Comparison of ENCODE assay signal across 17 cellular contexts in genomic region chr13:110950819-110951570, GRCh38. TPM values are rescaled to one million over a fixed set of nuclear protein-coding genes. Genes with fewer than 3 reads are reported as not detected.
DNase-seq lines count a peak whose midpoint lies in the region; ATAC-seq and TF ChIP-seq lines count a peak whose summit lies in the region.
"Had no signal": no experiment of that assay in that cellular context is flagged by ENCODE, and none has a peak within 500 bp of the region (broad histone marks: within the 10 kb centered on the region; RNA-seq: fewer than 3 reads in every experiment).

No MANE protein-coding gene starts in this region.

- WGBS in mesenchymal stem cell = 92% methylated on average over 8 of the region's 8 CpGs

- H3K79me1 ChIP-seq in mesenchymal stem cell (replicated peaks; ENCODE audit: low read length, poor library complexity, severe bottlenecking) = no peaks in the 10 kb centered on the region

- H3K9me3 ChIP-seq in OCI-LY3 (ENCODE audit: insufficient read depth, low read length) = no peaks in the 10 kb centered on the region
- no peaks in the 10 kb centered on the region for H3K9me3 ChIP-seq in mesenchymal stem cell (ENCODE audit: control insufficient read depth, low read length)
- H3K9me3 ChIP-seq in vagina = no peaks in the 10 kb centered on the region

- H2BK12ac ChIP-seq in mesenchymal stem cell (ENCODE audit: low read length in 2 of 2) = peak overlapping the region in 1 of 2 experiments; percentile 73

- intact Hi-C loops in vagina (cut with DNase I) = no loop called here

- no peak for DNase-seq in activated naive CD4-positive, alpha-beta T cell treated with anti-CD3 and anti-CD28 coated beads, Interleukin-2, amount 50 U/mL, for 72 hours (ENCODE audit: low spot score in 2 of 2)
- no peak for DNase-seq in activated naive CD4-positive, alpha-beta T cell (lab: John Stamatoyannopoulos, UW)
- DNase-seq in mesenchymal stem cell = no peak
- DNase-seq in vagina (ENCODE audit: extremely low spot score in 2 of 2) = peak; percentile 25 to 37
- no peak for DNase-seq in superior temporal gyrus (ENCODE audit: extremely low spot score)
- DNase-seq in KG1 (lab: John Stamatoyannopoulos, UW) = no peak
- no peak for DNase-seq in NCI-H510A treated with DMSO at 0.1 percent for 48 hours (lab: John Stamatoyannopoulos, UW)
- DNase-seq: CD4-positive, alpha-beta T cell; NCI-H1436; NCI-H2029; NCI-H510A; NCI-H82 had no signal

- TF ChIP-seq POLR2A in vagina (IDR thresholded peaks at IDR 0.05) = no peak

- no peak overlapping the region for H3K23ac ChIP-seq in mesenchymal stem cell (ENCODE audit: low read length in 2 of 2)

- H3K4me3 ChIP-seq in OCI-LY3 (ENCODE audit: low read length) = no peak overlapping the region
- no peak overlapping the region for H3K4me3 ChIP-seq in mesenchymal stem cell (ENCODE audit: insufficient read depth in 1 of 2, low read depth in 1 of 2, low read length in 2 of 2)
- no peak overlapping the region for H3K4me3 ChIP-seq in vagina
- H3K4me3 ChIP-seq: SK-N-MC had no signal

- H3K18ac ChIP-seq in mesenchymal stem cell (ENCODE audit: low read depth in 1 of 2, low read length in 2 of 2) = peak overlapping the region in 1 of 2 experiments; percentile 86

- peak overlapping the region; percentile 62 for H2BK15ac ChIP-seq in mesenchymal stem cell (ENCODE audit: low read depth, poor library complexity, severe bottlenecking)

- H3K4ac ChIP-seq in mesenchymal stem cell (ENCODE audit: low read depth in 1 of 2, low read length in 2 of 2) = no peak overlapping the region

- no peaks in the 10 kb centered on the region for H4K20me1 ChIP-seq in OCI-LY3 (ENCODE audit: insufficient read depth, low read length)

- peaks cover 0 to 6% of the 10 kb centered on the region in 2 donors for H3K36me3 Mint-ChIP-seq in activated naive CD4-positive, alpha-beta T cell treated with anti-CD3 and anti-CD28 coated beads, Interleukin-2, amount 50 U/mL, for 72 hours

- no peak overlapping the region for H2AFZ ChIP-seq in OCI-LY3 (ENCODE audit: low read depth, low read length)
- no peak overlapping the region for H2AFZ ChIP-seq in mesenchymal stem cell (ENCODE audit: low read depth, low read length)

- no peak for TF ChIP-seq CTCF in OCI-LY3 (IDR thresholded peaks at IDR 0.05; ENCODE audit: low read depth, low read length)
- TF ChIP-seq CTCF in vagina (IDR thresholded peaks at IDR 0.05) = no peak

- ATAC-seq in activated naive CD4-positive, alpha-beta T cell treated with anti-CD3 and anti-CD28 coated beads, Interleukin-2, amount 50 U/mL, for 72 hours = no peak
- ATAC-seq: HepG2 had no signal

- H2AK5ac ChIP-seq in mesenchymal stem cell (ENCODE audit: low read length, severe bottlenecking) = no peak overlapping the region

- H2BK5ac ChIP-seq in mesenchymal stem cell (ENCODE audit: low read depth, low read length, poor library complexity, severe bottlenecking) = no peak overlapping the region

- no peak overlapping the region for H2BK120ac ChIP-seq in mesenchymal stem cell (ENCODE audit: low read depth, low read length)

- H3K36me3 ChIP-seq in OCI-LY3 (replicated peaks; ENCODE audit: low read depth, low read length) (no peaks in the 10 kb centered on the region), mesenchymal stem cell (ENCODE audit: control insufficient read depth in 1 of 2, insufficient read depth in 2 of 2, low read depth in 1 of 2, low read length in 2 of 2) (no peaks in the 10 kb centered on the region), vagina (no peaks in the 10 kb centered on the region)

- H3K4me2 ChIP-seq in OCI-LY3 (ENCODE audit: low read length) (peak overlapping the region; percentile 18), mesenchymal stem cell (ENCODE audit: low read length, poor library complexity, severe bottlenecking) (no peak overlapping the region)
- H3K4me2 ChIP-seq: KMS-11 had no signal

- H3K27me3 ChIP-seq in OCI-LY3 (ENCODE audit: low read depth, low read length) (no peaks in the 10 kb centered on the region), mesenchymal stem cell (ENCODE audit: control insufficient read depth in 1 of 2, insufficient read depth in 1 of 2, low read length in 2 of 2) (no peaks in the 10 kb centered on the region), vagina (no peaks in the 10 kb centered on the region)

- no peak overlapping the region; the same call in 1 of the 2 replicates for H3K9ac ChIP-seq in OCI-LY3 (ENCODE audit: low read length)
- H3K9ac ChIP-seq in mesenchymal stem cell (ENCODE audit: low read length) = no peak overlapping the region
- H3K9ac ChIP-seq: KMS-11 had no signal

- H3K79me2 ChIP-seq in OCI-LY3 (ENCODE audit: low read length) = no peaks in the 10 kb centered on the region

- peaks cover 0 to 10% of the 10 kb centered on the region in 2 donors for H3K9me3 Mint-ChIP-seq in activated naive CD4-positive, alpha-beta T cell treated with anti-CD3 and anti-CD28 coated beads, Interleukin-2, amount 50 U/mL, for 72 hours
- H3K9me3 Mint-ChIP-seq: CD4-positive, alpha-beta T cell had no signal

- no peak overlapping the region for H4K8ac ChIP-seq in mesenchymal stem cell (ENCODE audit: low read length)

- peaks cover 30% of the 10 kb centered on the region for H3K4me1 ChIP-seq in OCI-LY3 (ENCODE audit: low read length)
- peaks cover 20% of the 10 kb centered on the region for H3K4me1 ChIP-seq in mesenchymal stem cell (ENCODE audit: control insufficient read depth, insufficient read depth, low read depth, low read length)
- H3K4me1 ChIP-seq in vagina = peaks cover 11% of the 10 kb centered on the region

- H3K14ac ChIP-seq in mesenchymal stem cell (ENCODE audit: low read length in 2 of 2) = no peak overlapping the region

- H3K27ac Mint-ChIP-seq in activated naive CD4-positive, alpha-beta T cell treated with anti-CD3 and anti-CD28 coated beads, Interleukin-2, amount 50 U/mL, for 72 hours = peak overlapping the region; percentile 35 to 50
- H3K27ac Mint-ChIP-seq: B cell; CD4-positive, alpha-beta T cell had no signal

- peak overlapping the region; percentile 72 for H4K91ac ChIP-seq in mesenchymal stem cell (ENCODE audit: low read length)

- H3K27ac ChIP-seq in OCI-LY3 (ENCODE audit: low read length) (no peak overlapping the region), mesenchymal stem cell (ENCODE audit: low read length, poor library complexity, severe bottlenecking) (no peak overlapping the region), vagina (no peak overlapping the region)
- H3K27ac ChIP-seq: KMS-11, SK-N-MC had no signal

RNA-seq across cellular contexts. Expression of gene ANKRD10, which starts 36.1 kb away (rescaled TPM):
- total RNA-seq in activated naive CD4-positive, alpha-beta T cell treated with anti-CD3 and anti-CD28 coated beads, Interleukin-2, amount 50 U/mL, for 72 hours = 100 to 1,000 TPM; 160 to 162 TPM
- polyA plus RNA-seq in mesenchymal stem cell (2013, experiment 1 of 2) = 34.0 TPM
- 33.7 TPM for polyA plus RNA-seq in mesenchymal stem cell (2013, experiment 2 of 2)
- 114 TPM for total RNA-seq in vagina

Comparison
In these comparisons a context has a peak if more than half of its experiments do, and no peak if none do; other contexts are left out.
1. DNase-seq: peak in vagina (2 of 2); none in activated naive CD4-positive, alpha-beta T cell treated with anti-CD3 and anti-CD28 coated beads, Interleukin-2, amount 50 U/mL, for 72 hours (0 of 2), activated naive CD4-positive, alpha-beta T cell (0 of 4), mesenchymal stem cell (single experiment), superior temporal gyrus (single experiment), KG1 (single experiment) and NCI-H510A treated with DMSO at 0.1 percent for 48 hours (single experiment).